25 cellular contexts compared by ENCODE assay signal in genomic region chr7:159119026-159119741, GRCh38. TPM values are rescaled to one million over a fixed set of nuclear protein-coding genes. Genes with fewer than 3 reads are reported as not detected.
DNase-seq lines count a peak whose midpoint lies in the region; ATAC-seq and TF ChIP-seq lines count a peak whose summit lies in the region.
"Had no signal": no experiment of that assay in that cellular context is flagged by ENCODE, and none has a peak within 500 bp of the region (broad histone marks: within the 10 kb centered on the region; RNA-seq: fewer than 3 reads in every experiment).

No MANE protein-coding gene starts in this region.

- H3K36me3 ChIP-seq in DND-41 (ENCODE audit: insufficient read depth, low read length) (peaks cover 67% of the 10 kb centered on the region), endodermal cell (ENCODE audit: control insufficient read depth, insufficient read depth, low read length) (no peaks in the 10 kb centered on the region)
- H3K36me3 ChIP-seq: HAP-1 had no signal

- H3K27me3 ChIP-seq in DND-41 (ENCODE audit: insufficient read depth, low read length, poor library complexity): no peaks in the 10 kb centered on the region
- no peaks in the 10 kb centered on the region for H3K27me3 ChIP-seq in endodermal cell (ENCODE audit: control insufficient read depth, insufficient read depth, low read length, poor library complexity, severe bottlenecking)

- peaks cover 21% of the 10 kb centered on the region; the same call in 1 of the 2 replicates for H3K79me2 ChIP-seq in DND-41 (ENCODE audit: insufficient read depth, low read length)

- ATAC-seq in activated naive CD8-positive, alpha-beta T cell treated with anti-CD3 and anti-CD28 coated beads, Interleukin-2, amount 10 ng/mL, durations not matched to agents 7 days and 5 days (ENCODE audit: low read depth): no peak
- no peak for ATAC-seq in activated naive CD8-positive, alpha-beta T cell treated with anti-CD3 and anti-CD28 coated beads, Interleukin-2, amount 50 U/mL, for 24 hours
- no peak for ATAC-seq in DND-41 (ENCODE audit: insufficient read depth, low read depth)
- ATAC-seq: CD8-positive, alpha-beta T cell had no signal

- H3K4me3 ChIP-seq in DND-41 (ENCODE audit: low read depth in 1 of 2, low read length in 2 of 2): no peak overlapping the region
- no peak overlapping the region for H3K4me3 ChIP-seq in endodermal cell (ENCODE audit: low read length)
- H3K4me3 ChIP-seq: GM23248, HAP-1 had no signal

- peaks cover 13% of the 10 kb centered on the region for H4K20me1 ChIP-seq in DND-41 (ENCODE audit: insufficient read depth, low read length)

- intact Hi-C loops in posterior vena cava (cut with DNase I): no loop called here

- no peaks in the 10 kb centered on the region for H3K9me3 Mint-ChIP-seq in activated naive CD8-positive, alpha-beta T cell treated with anti-CD3 and anti-CD28 coated beads, Interleukin-2, amount 10 ng/mL, durations not matched to agents 7 days and 5 days
- no peaks in the 10 kb centered on the region for H3K9me3 Mint-ChIP-seq in activated naive CD8-positive, alpha-beta T cell treated with anti-CD3 and anti-CD28 coated beads, Interleukin-2, amount 50 U/mL, for 24 hours
- H3K9me3 Mint-ChIP-seq in endodermal cell: no peaks in the 10 kb centered on the region

- 91 to 92% methylated on average over 15 to 19 of the region's 19 CpGs for WGBS in endodermal cell (ENCODE audit: insufficient coverage in 1 of 2, insufficient read length in 1 of 2), 2 experiments

- H3K27me3 Mint-ChIP-seq in activated naive CD8-positive, alpha-beta T cell treated with anti-CD3 and anti-CD28 coated beads, Interleukin-2, amount 10 ng/mL, durations not matched to agents 7 days and 5 days: peaks cover 6% of the 10 kb centered on the region
- H3K27me3 Mint-ChIP-seq in activated naive CD8-positive, alpha-beta T cell treated with anti-CD3 and anti-CD28 coated beads, Interleukin-2, amount 50 U/mL, for 24 hours: peaks cover 5% of the 10 kb centered on the region
- H3K27me3 Mint-ChIP-seq in endodermal cell (ENCODE audit: insufficient read depth): no peaks in the 10 kb centered on the region

- H3K27ac ChIP-seq in DND-41 (ENCODE audit: low read length) (peak overlapping the region; percentile 25; the same call in 1 of the 2 replicates), endodermal cell (ENCODE audit: low read depth, low read length) (no peak overlapping the region)
- H3K27ac ChIP-seq: GM23248 had no signal

- no peak overlapping the region for H3K4me3 Mint-ChIP-seq in activated naive CD8-positive, alpha-beta T cell treated with anti-CD3 and anti-CD28 coated beads, Interleukin-2, amount 10 ng/mL, durations not matched to agents 7 days and 5 days
- no peak overlapping the region for H3K4me3 Mint-ChIP-seq in activated naive CD8-positive, alpha-beta T cell treated with anti-CD3 and anti-CD28 coated beads, Interleukin-2, amount 50 U/mL, for 24 hours
- H3K4me3 Mint-ChIP-seq in endodermal cell: no peak overlapping the region
- H3K4me3 Mint-ChIP-seq: CD8-positive, alpha-beta T cell had no signal

- no peaks in the 10 kb centered on the region for H3K4me1 ChIP-seq in DND-41 (ENCODE audit: insufficient read depth, low read length)
- no peaks in the 10 kb centered on the region for H3K4me1 ChIP-seq in endodermal cell (ENCODE audit: control insufficient read depth, insufficient read depth, low read length)
- H3K4me1 ChIP-seq: HAP-1 had no signal

- no peak overlapping the region for H2AFZ ChIP-seq in DND-41 (ENCODE audit: low read depth, low read length)
- H2AFZ ChIP-seq: GM23248 had no signal

- H3K9me3 ChIP-seq in DND-41 (ENCODE audit: insufficient read depth, low read length, severe bottlenecking): no peaks in the 10 kb centered on the region
- H3K9me3 ChIP-seq in endodermal cell (ENCODE audit: control insufficient read depth, low read length): no peaks in the 10 kb centered on the region
- H3K9me3 ChIP-seq: HAP-1 had no signal

- no peaks in the 10 kb centered on the region for H3K36me3 Mint-ChIP-seq in activated naive CD8-positive, alpha-beta T cell treated with anti-CD3 and anti-CD28 coated beads, Interleukin-2, amount 10 ng/mL, durations not matched to agents 7 days and 5 days
- H3K36me3 Mint-ChIP-seq in activated naive CD8-positive, alpha-beta T cell treated with anti-CD3 and anti-CD28 coated beads, Interleukin-2, amount 50 U/mL, for 24 hours (ENCODE audit: low read depth): no peaks in the 10 kb centered on the region
- no peaks in the 10 kb centered on the region for H3K36me3 Mint-ChIP-seq in endodermal cell (ENCODE audit: low read depth)
- H3K36me3 Mint-ChIP-seq: CD8-positive, alpha-beta T cell had no signal

- no peak for TF ChIP-seq CTCF in DND-41 (IDR thresholded peaks at IDR 0.05; ENCODE audit: borderline replicate concordance, extremely low read depth, low read length, poor library complexity, severe bottlenecking)
- TF ChIP-seq CTCF in endodermal cell (conservative IDR thresholded peaks at IDR 0.05): no peak

- peak; percentile 17 for DNase-seq in activated naive CD8-positive, alpha-beta T cell treated with anti-CD3 and anti-CD28 coated beads, Interleukin-2, amount 10 ng/mL, durations not matched to agents 7 days and 5 days
- DNase-seq in activated naive CD8-positive, alpha-beta T cell treated with anti-CD3 and anti-CD28 coated beads, Interleukin-2, amount 50 U/mL, for 24 hours: no peak
- DNase-seq in DND-41: no peak
- peak; percentile 29 for DNase-seq in endodermal cell
- DNase-seq in posterior vena cava (ENCODE audit: low spot score): peak; percentile 63
- no peak for DNase-seq in NCI-H82 treated with DMSO at 0.1 percent for 48 hours (lab: John Stamatoyannopoulos, UW; ENCODE audit: unreplicated experiment)
- DNase-seq in NAMALWA (ENCODE audit: low spot score): no peak
- no peak for DNase-seq in HUDEP-2 (lab: John Stamatoyannopoulos, UW; ENCODE audit: unreplicated experiment in 76 of 76)
- DNase-seq: AML-193; C1 segment of cervical spinal cord; CD8-positive, alpha-beta T cell; DMS153; GM23248; KG1; NCI-H1105 treated with DMSO at 0.1 percent for 48 hours; NCI-H2029 treated with DMSO at 0.1 percent for 48 hours; NCI-H2171 treated with DMSO at 0.1 percent for 48 hours; NCI-H446; NCI-H526; SHP77 treated with DMSO at 0.1 percent for 48 hours had no signal

- H3K4me1 Mint-ChIP-seq in activated naive CD8-positive, alpha-beta T cell treated with anti-CD3 and anti-CD28 coated beads, Interleukin-2, amount 10 ng/mL, durations not matched to agents 7 days and 5 days: no peaks in the 10 kb centered on the region
- H3K4me1 Mint-ChIP-seq in activated naive CD8-positive, alpha-beta T cell treated with anti-CD3 and anti-CD28 coated beads, Interleukin-2, amount 50 U/mL, for 24 hours: no peaks in the 10 kb centered on the region
- peaks cover 20% of the 10 kb centered on the region for H3K4me1 Mint-ChIP-seq in endodermal cell

- H3K9ac ChIP-seq in DND-41 (ENCODE audit: low read depth, low read length): no peak overlapping the region
- H3K9ac ChIP-seq in endodermal cell (ENCODE audit: extremely low read depth, low read length, poor library complexity, severe bottlenecking): no peak overlapping the region
- H3K9ac ChIP-seq: GM23248 had no signal

- H3K27ac Mint-ChIP-seq in activated naive CD8-positive, alpha-beta T cell treated with anti-CD3 and anti-CD28 coated beads, Interleukin-2, amount 10 ng/mL, durations not matched to agents 7 days and 5 days: no peak overlapping the region
- H3K27ac Mint-ChIP-seq in activated naive CD8-positive, alpha-beta T cell treated with anti-CD3 and anti-CD28 coated beads, Interleukin-2, amount 50 U/mL, for 24 hours: no peak overlapping the region
- no peak overlapping the region for H3K27ac Mint-ChIP-seq in endodermal cell
- H3K27ac Mint-ChIP-seq: CD8-positive, alpha-beta T cell had no signal

- POLR2A ChIA-PET in activated naive CD8-positive, alpha-beta T cell treated with anti-CD3 and anti-CD28 coated beads, Interleukin-2, amount 10 ng/mL, durations not matched to agents 7 days and 5 days (lab: Charles Lee): no interaction called here

- no peak overlapping the region for H3K4me2 ChIP-seq in DND-41 (ENCODE audit: insufficient read depth, low read length)

RNA-seq across cellular contexts. Expression of gene VIPR2, which starts 25.5 kb away (rescaled TPM):
- total RNA-seq in activated naive CD8-positive, alpha-beta T cell treated with anti-CD3 and anti-CD28 coated beads, Interleukin-2, amount 10 ng/mL, durations not matched to agents 7 days and 5 days: under 1 TPM; 0.80 to 0.99 TPM
- total RNA-seq in endodermal cell (1 to 10 TPM in 1 of 2 donors, under 1 TPM in 1; 0.64 to 1.8 TPM), posterior vena cava (1 to 10 TPM; 5.0 to 7.6 TPM)
- 0.57 TPM for polyA plus RNA-seq in endodermal cell (2013, experiment 1 of 2)
- 0.41 TPM for polyA plus RNA-seq in endodermal cell (2013, experiment 2 of 2)
- total RNA-seq: A172, GM23248, HT-29, RPMI7951 had no signal
- polyA plus RNA-seq: AG04450, GM23248 had no signal

Comparison
In these comparisons a context has a peak if more than half of its experiments do, and no peak if none do; other contexts are left out.
1. DNase-seq: peak in activated naive CD8-positive, alpha-beta T cell treated with anti-CD3 and anti-CD28 coated beads, Interleukin-2, amount 10 ng/mL, durations not matched to agents 7 days and 5 days (single experiment), endodermal cell (single experiment) and posterior vena cava (single experiment); none in activated naive CD8-positive, alpha-beta T cell treated with anti-CD3 and anti-CD28 coated beads, Interleukin-2, amount 50 U/mL, for 24 hours (single experiment), DND-41 (single experiment), NCI-H82 treated with DMSO at 0.1 percent for 48 hours (single experiment), NAMALWA (single experiment) and HUDEP-2 (0 of 76).